Comparison of ENCODE assay signal across 1 cellular context in genomic region chr11:34105079-34105956, GRCh38.
TF ChIP-seq lines count a peak whose summit lies in the region.

Gene NAT10 (plus strand): TSS chr11:34105629. CDS start chr11:34108226, 2,597 bp downstream.

TF ChIP-seq in K562, 482 proteins besides CTCF, POLR2A, EP300 and RAD21 (continued from another document and continues in another):
- TF ChIP-seq TAF9B (IDR thresholded peaks at IDR 0.05; ENCODE audit: partially characterized antibody) (peak; percentile 90), USF2 (CRISPR knock-in tag; IDR thresholded peaks at IDR 0.05) (peak; percentile 53), ZNF175 (CRISPR knock-in tag; IDR thresholded peaks at IDR 0.05; ENCODE audit: low read depth) (no peak), ZFX (CRISPR knock-in tag; IDR thresholded peaks at IDR 0.05) (peak; percentile 93), EHMT2 (IDR thresholded peaks at IDR 0.05) (no peak), BMI1 (IDR thresholded peaks at IDR 0.05; ENCODE audit: low read length) (no peak), MLX (CRISPR knock-in tag; conservative IDR thresholded peaks at IDR 0.05) (peak; percentile 56 to 86; a peak in 1 of 4 replicates), ZKSCAN1 (IDR thresholded peaks at IDR 0.05; ENCODE audit: low read depth, low read length) (peak; percentile 28; the same call in 1 of the 2 replicates), SOX6 (IDR thresholded peaks at IDR 0.05) (peak; percentile 43; the same call in 1 of the 2 replicates), NFXL1 (CRISPR knock-in tag; IDR thresholded peaks at IDR 0.05) (peak; percentile 85), SMARCA5 (IDR thresholded peaks at IDR 0.05) (no peak), ZNF766 (CRISPR knock-in tag; conservative IDR thresholded peaks at IDR 0.05) (no peak), ELF1 (tag; IDR thresholded peaks at IDR 0.05) (peak; percentile 69), JUN (IDR thresholded peaks at IDR 0.05; ENCODE audit: borderline replicate concordance, low read depth, low read length) (peak; percentile 82), JUN (CRISPR knock-in tag; IDR thresholded peaks at IDR 0.05; ENCODE audit: borderline replicate concordance) (no peak; the same call in 1 of the 2 replicates), L3MBTL2 (IDR thresholded peaks at IDR 0.05) (peak; percentile 82), ZNF696 (CRISPR knock-in tag; conservative IDR thresholded peaks at IDR 0.05) (0 out of 2 replicates have a peak, but pooled peaks have one; percentile 39), CSDE1 (IDR thresholded peaks at IDR 0.05) (peak in 1 of 2 experiments; percentile 74; a peak in 1 of 4 replicates), ETV6 (IDR thresholded peaks at IDR 0.05; ENCODE audit: borderline replicate concordance in 1 of 2, low read depth in 2 of 2, low read length in 1 of 2) (no peak), ETV6 (CRISPR knock-in tag; IDR thresholded peaks at IDR 0.05; ENCODE audit: borderline replicate concordance) (no peak; the same call in 1 of the 2 replicates), ERF (CRISPR knock-in tag; IDR thresholded peaks at IDR 0.05) (peak; percentile 69; the same call in 1 of the 2 replicates), YBX1 (IDR thresholded peaks at IDR 0.05) (no peak), BRD4 (IDR thresholded peaks at IDR 0.05) (no peak), MYBL2 (IDR thresholded peaks at IDR 0.05; ENCODE audit: low read depth) (no peak), MYBL2 (CRISPR knock-in tag; IDR thresholded peaks at IDR 0.05; ENCODE audit: borderline replicate concordance) (no peak), PBX2 (CRISPR knock-in tag; IDR thresholded peaks at IDR 0.05; ENCODE audit: low read depth) (no peak), PBX2 (tag; conservative IDR thresholded peaks at IDR 0.05; ENCODE audit: low read depth) (no peak), EWSR1 (IDR thresholded peaks at IDR 0.05; ENCODE audit: borderline replicate concordance, low read depth, partially characterized antibody) (no peak), SIN3B (IDR thresholded peaks at IDR 0.05; ENCODE audit: low read depth) (peak; percentile 88), ARID2 (IDR thresholded peaks at IDR 0.05) (peak; percentile 50; the same call in 1 of the 2 replicates), FOXJ2 (tag; IDR thresholded peaks at IDR 0.05) (peak; percentile 70; the same call in 1 of the 2 replicates), SAP30 (IDR thresholded peaks at IDR 0.05; ENCODE audit: borderline replicate concordance, insufficient read depth, low read depth, low read length, poor library complexity, severe bottlenecking) (peak; percentile 98), BRD9 (IDR thresholded peaks at IDR 0.05; ENCODE audit: low read depth, partially characterized antibody) (no peak), CEBPG (CRISPR knock-in tag; IDR thresholded peaks at IDR 0.05) (0 out of 2 replicates have a peak, but pooled peaks have one; percentile 65), CEBPG (tag; conservative IDR thresholded peaks at IDR 0.05 in 1 of 2, IDR thresholded peaks at IDR 0.05 in 1 of 2) (peak in 1 of 2 experiments; percentile 54; a peak in 1 of 4 replicates), ZC3H11A (IDR thresholded peaks at IDR 0.05; ENCODE audit: low read depth, low read length) (no peak), MAFK (IDR thresholded peaks at IDR 0.05; ENCODE audit: low read length) (no peak; the same call in 1 of the 2 replicates), CHCHD3 (CRISPR knock-in tag; IDR thresholded peaks at IDR 0.05) (peak; percentile 89), CREB3 (tag; conservative IDR thresholded peaks at IDR 0.05; ENCODE audit: low read depth) (no peak), BRF2 (IDR thresholded peaks at IDR 0.05; ENCODE audit: borderline replicate concordance, insufficient read depth, insufficient read length) (no peak), ZNF589 (CRISPR knock-in tag; IDR thresholded peaks at IDR 0.05; ENCODE audit: low read depth) (0 out of 2 replicates have a peak, but pooled peaks have one; percentile 47), BRF1 (IDR thresholded peaks at IDR 0.05; ENCODE audit: borderline replicate concordance, extremely low read depth, insufficient read length) (no peak), PPARD (CRISPR knock-in tag; IDR thresholded peaks at IDR 0.05) (no peak), RBFOX2 (IDR thresholded peaks at IDR 0.05; ENCODE audit: low read depth, low read length) (peak; percentile 94), ZNF253 (CRISPR knock-in tag; conservative IDR thresholded peaks at IDR 0.05) (0 out of 2 replicates have a peak, but pooled peaks have one; percentile 71), MAZ (CRISPR knock-in tag; conservative IDR thresholded peaks at IDR 0.05 in 1 of 2, IDR thresholded peaks at IDR 0.05 in 1 of 2) (peak in 1 of 2 experiments; percentile 69; a peak in 2 of 4 replicates), SIN3A (IDR thresholded peaks at IDR 0.05; ENCODE audit: borderline replicate concordance in 2 of 2, control insufficient read depth in 1 of 2, low read depth in 2 of 2, low read length in 2 of 2) (peak; percentile 99), ARHGAP35 (IDR thresholded peaks at IDR 0.05; ENCODE audit: partially characterized antibody) (no peak), PTBP1 (IDR thresholded peaks at IDR 0.05; ENCODE audit: low read depth, low read length) (no peak), DMBX1 (CRISPR knock-in tag; IDR thresholded peaks at IDR 0.05; ENCODE audit: borderline replicate concordance) (no peak), ZNF764 (CRISPR knock-in tag; IDR thresholded peaks at IDR 0.05; ENCODE audit: low read depth) (0 out of 2 replicates have a peak, but pooled peaks have one; percentile 28), ZNF354B (CRISPR knock-in tag; IDR thresholded peaks at IDR 0.05) (no peak), STAT6 (CRISPR knock-in tag; IDR thresholded peaks at IDR 0.05) (no peak), CBX2 (IDR thresholded peaks at IDR 0.05; ENCODE audit: insufficient read depth, low read length, poor library complexity, severe bottlenecking) (no peak), POLR3G (IDR thresholded peaks at IDR 0.05; ENCODE audit: extremely low read depth, insufficient read length, insufficient replicate concordance) (no peak), CBX1 (IDR thresholded peaks at IDR 0.05; ENCODE audit: low read depth) (no peak; the same call in 1 of the 2 replicates), NR3C1 (CRISPR knock-in tag; IDR thresholded peaks at IDR 0.05) (no peak), NCOA2 (IDR thresholded peaks at IDR 0.05; ENCODE audit: partially characterized antibody in 2 of 2) (no peak), ZNF197 (CRISPR knock-in tag; IDR thresholded peaks at IDR 0.05; ENCODE audit: low read depth) (no peak), DLX4 (CRISPR knock-in tag; IDR thresholded peaks at IDR 0.05) (no peak), ZBTB49 (CRISPR knock-in tag; IDR thresholded peaks at IDR 0.05; ENCODE audit: borderline replicate concordance) (no peak), ZNF280B (CRISPR knock-in tag; IDR thresholded peaks at IDR 0.05) (no peak)
